Comparison of ENCODE assay signal across 13 cellular contexts in the genomic region with DNA sequence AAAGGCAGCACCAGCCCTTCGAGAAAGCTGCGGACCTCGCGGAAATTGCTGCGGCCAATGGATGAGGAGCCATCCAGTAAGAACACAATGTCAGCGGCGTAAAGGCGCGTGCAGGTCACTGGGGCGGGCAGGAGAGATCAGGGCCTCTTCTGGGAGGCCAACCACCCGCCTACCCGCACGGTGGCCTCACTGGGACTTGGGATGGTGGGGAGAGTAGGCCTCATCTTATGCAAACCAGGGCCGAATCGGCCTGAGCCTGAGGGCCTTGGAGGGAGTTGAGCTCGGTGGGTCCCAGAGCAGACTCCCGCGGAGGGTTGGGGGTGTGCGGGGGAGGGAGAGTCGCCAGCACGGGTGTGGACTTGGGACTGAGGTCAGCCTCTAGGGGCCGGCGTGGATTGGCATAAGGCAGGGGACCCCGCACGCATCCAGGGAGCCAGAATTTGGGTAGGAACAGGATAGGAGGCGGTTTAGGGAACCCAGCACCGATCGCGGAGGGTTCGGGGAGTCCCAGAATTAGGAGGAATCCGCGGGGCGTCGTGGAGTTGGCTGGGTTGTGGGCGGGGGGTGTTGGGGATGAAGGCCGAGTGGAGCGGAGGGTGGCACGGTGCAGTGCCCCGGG. TPM values are rescaled to one million over a fixed set of nuclear protein-coding genes. Genes with fewer than 3 reads are reported as not detected.
DNase-seq lines count a peak whose midpoint lies in the region; ATAC-seq, FAIRE-seq and TF ChIP-seq lines count a peak whose summit lies in the region.
"Had no signal": no experiment of that assay in that cellular context is flagged by ENCODE, and none has a peak within 500 bp of the region (broad histone marks: within the 10 kb centered on the region; RNA-seq: fewer than 3 reads in every experiment).

No MANE protein-coding gene starts in this region.

- H3K9me3 ChIP-seq in HUES48 (ENCODE audit: control insufficient read depth, insufficient read depth, low read length), result no peaks in the 10 kb centered on the region
- H3K9me3 ChIP-seq in H1 (ENCODE audit: insufficient read depth in 2 of 2, low read depth in 1 of 2, low read length in 1 of 2), result no peaks in the 10 kb centered on the region
- no peaks in the 10 kb centered on the region for H3K9me3 ChIP-seq in mucosa of stomach (ENCODE audit: control insufficient read depth, low read length)

- no peak overlapping the region for H3K14ac ChIP-seq in H1 (ENCODE audit: insufficient read length)

- no peaks in the 10 kb centered on the region for H3K79me2 ChIP-seq in H1 (ENCODE audit: control insufficient read depth in 1 of 2, insufficient read depth in 2 of 2, low read length in 2 of 2)

- peak overlapping the region; percentile 60 for H4K8ac ChIP-seq in H1 (ENCODE audit: extremely low read depth, insufficient read depth, low read length)

- peak overlapping the region; percentile 80 for H3K27ac ChIP-seq in HUES48 (ENCODE audit: low read depth, low read length)
- no peak overlapping the region for H3K27ac ChIP-seq in H1 (ENCODE audit: low read depth, low read length)

- H2BK20ac ChIP-seq in H1 (ENCODE audit: low read length), result no peak overlapping the region

- no peak overlapping the region for H3K4ac ChIP-seq in H1 (replicated peaks; ENCODE audit: insufficient read length, low read depth, low read length)

- peak overlapping the region; percentile 45; the same call in 1 of the 2 replicates for H2AFZ ChIP-seq in H1 (ENCODE audit: low read length)

- peak overlapping the region; percentile 69 to 89 for H3K4me2 ChIP-seq in H1 (ENCODE audit: insufficient read depth in 1 of 2, low read depth in 2 of 2, low read length in 2 of 2)

- H4K5ac ChIP-seq in H1 (ENCODE audit: insufficient read length, low read depth, low read length), result no peak overlapping the region

- H3K4me1 ChIP-seq in HUES48 (ENCODE audit: control insufficient read depth, insufficient read depth, low read length) (peaks cover 16% of the 10 kb centered on the region), H1 (replicated peaks in 1 of 4; ENCODE audit: control insufficient read depth in 3 of 4, insufficient read depth in 4 of 4, low read length in 3 of 4) (peaks cover 3 to 18% (median 15%) of the 10 kb centered on the region in 4 experiments; a peak in 6 of 7 replicates), mucosa of stomach (ENCODE audit: control insufficient read depth, insufficient read depth, low read length) (peaks cover 29% of the 10 kb centered on the region)

- TF ChIP-seq CTCF in H1 (IDR thresholded peaks at IDR 0.05; ENCODE audit: control extremely low read depth in 1 of 3, insufficient read depth in 1 of 3, low read depth in 1 of 3, low read length in 3 of 3), result no peak

- H3K27me3 ChIP-seq in HUES48 (ENCODE audit: control insufficient read depth, insufficient read depth, low read length) (peaks cover 8% of the 10 kb centered on the region; the same call in 1 of the 2 replicates), H1 (replicated peaks in 1 of 4; ENCODE audit: control insufficient read depth in 3 of 4, extremely low read depth in 1 of 4, insufficient read depth in 3 of 4, low read length in 3 of 4) (peaks cover 0 to 6% (median 0%) of the 10 kb centered on the region in 4 experiments; a peak in 4 of 7 replicates), mucosa of stomach (ENCODE audit: control insufficient read depth, insufficient read depth, low read length) (peaks cover 27% of the 10 kb centered on the region)

- no peak for ATAC-seq in GM21447 (IDR thresholded peaks at IDR 0.05; ENCODE audit: unreplicated experiment)

- CTCF ChIA-PET in H1 (lab: Charles Lee; ENCODE audit: partially characterized antibody), result interaction anchor here (0.6 kb wide), 1 partner anchor 41 kb away, joined by 3 read pairs; the partner anchor contains the start of gene SLC26A6

- peak overlapping the region; percentile 10; the same call in 1 of the 2 replicates for H2BK5ac ChIP-seq in H1 (ENCODE audit: low read depth, low read length)

- peaks cover 1% of the 10 kb centered on the region; the same call in 1 of the 2 replicates for H3K23me2 ChIP-seq in H1 (ENCODE audit: low read depth, low read length)

- peak; percentile 17 for DNase-seq in A172 (ENCODE audit: low spot score)
- peak in 1 of 2 experiments; percentile 69 for DNase-seq in H1 (ENCODE audit: low read depth in 1 of 2, low spot score in 2 of 2)
- DNase-seq in NCI-H1092 (lab: John Stamatoyannopoulos, UW), result no peak
- DNase-seq in erythroblast (lab: John Stamatoyannopoulos, UW), result no peak
- no peak for DNase-seq in NCI-H1930 (lab: John Stamatoyannopoulos, UW)
- DNase-seq: activated T-cell treated with anti-CD3 and anti-CD28 coated beads, Interleukin-2, amount 50 U/mL, for 4 hours; SHP77; small intestine had no signal

- H3K23ac ChIP-seq in H1 (ENCODE audit: insufficient read length), result no peak overlapping the region

- no peak overlapping the region for H2AK5ac ChIP-seq in H1 (ENCODE audit: low read depth, low read length)

- H2BK12ac ChIP-seq in H1 (ENCODE audit: low read depth, low read length), result peak overlapping the region; percentile 60; the same call in 1 of the 2 replicates

- peaks cover 21% of the 10 kb centered on the region for H3K36me3 ChIP-seq in HUES48 (ENCODE audit: control insufficient read depth, insufficient read depth, low read length)
- H3K36me3 ChIP-seq in H1 (ENCODE audit: control insufficient read depth in 2 of 4, insufficient read depth in 4 of 4, low read length in 3 of 4), result peaks cover 8 to 13% (median 9%) of the 10 kb centered on the region in 4 experiments
- peaks cover 18% of the 10 kb centered on the region for H3K36me3 ChIP-seq in mucosa of stomach (ENCODE audit: control insufficient read depth, insufficient read depth, low read length)

- H3K79me1 ChIP-seq in H1 (ENCODE audit: low read depth, low read length), result no peaks in the 10 kb centered on the region

- H3K4me3 ChIP-seq in HUES48 (ENCODE audit: low read depth, low read length) (peak overlapping the region; percentile 62), H1 (ENCODE audit: extremely low read depth in 1 of 4, insufficient read depth in 2 of 4, low read depth in 3 of 4, low read length in 4 of 4) (peak overlapping the region; percentile 12 to 57 (median 26); a peak in 7 of 8 replicates), mucosa of stomach (ENCODE audit: low read length) (no peak overlapping the region)

- H3K9ac ChIP-seq in HUES48 (ENCODE audit: low read depth, low read length) (peak overlapping the region; percentile 51), H1 (replicated peaks in 1 of 4; ENCODE audit: extremely low read depth in 1 of 4, low read depth in 3 of 4, low read length in 3 of 4) (peak overlapping the region in 3 of 4 experiments; percentile 42 to 71 (median 43); a peak in 4 of 7 replicates), mucosa of stomach (ENCODE audit: low read length) (peak overlapping the region; percentile 50)

- FAIRE-seq in H1 (lab: Jason Lieb, UNC), result no peak
- FAIRE-seq: small intestine had no signal

- POLR2A ChIA-PET in H1 (lab: Charles Lee; ENCODE audit: partially characterized antibody), result interaction anchor here (0.7 to 5.1 kb wide), 8 partner anchors 10 to 68 kb away, joined by 3 to 23 read pairs (median 5); partner anchors contain the start of genes CELSR3, PFKFB4, SLC26A6 and UQCRC1

- peak overlapping the region; percentile 61; the same call in 1 of the 2 replicates for H2BK15ac ChIP-seq in H1 (ENCODE audit: low read length)

- WGBS in H1 (ENCODE audit: extremely low coverage in 1 of 2, insufficient coverage in 1 of 2, insufficient read length in 1 of 2, insufficient replicate concordance in 2 of 2, low coverage in 1 of 2, low lambda C conversion rate in 2 of 2, missing lambda C conversion rate in 1 of 2), 2 experiments, result 53% methylated on average over 39 of the region's 39 CpGs; no CpG with 5 or more reads in 1 of the 2 experiments

- TF ChIP-seq EP300 in H1 (IDR thresholded peaks at IDR 0.05; ENCODE audit: borderline replicate concordance in 1 of 2, low read depth in 2 of 2, low read length in 2 of 2), result no peak

- no peak for TF ChIP-seq RAD21 in H1 (IDR thresholded peaks at IDR 0.05 in 1 of 2, conservative IDR thresholded peaks at IDR 0.05 in 1 of 2; ENCODE audit: low read depth in 2 of 2, low read length in 2 of 2)

- H3K56ac ChIP-seq in H1 (replicated peaks; ENCODE audit: insufficient read length, low read depth, low read length), result no peak overlapping the region

- no peak overlapping the region for H2BK120ac ChIP-seq in H1 (replicated peaks; ENCODE audit: low read depth, low read length)

- peak overlapping the region; percentile 48; the same call in 1 of the 2 replicates for H3K18ac ChIP-seq in H1 (ENCODE audit: extremely low read depth, low read length)

- H4K91ac ChIP-seq in H1 (replicated peaks; ENCODE audit: insufficient read length, low read length), result no peak overlapping the region

- TF ChIP-seq POLR2A in H1 (IDR thresholded peaks at IDR 0.05; ENCODE audit: control extremely low read depth in 1 of 2, low read depth in 2 of 2, low read length in 2 of 2) (no peak; a peak in 2 of 3 replicates), erythroblast (IDR thresholded peaks at IDR 0.05; ENCODE audit: low read length) (no peak)

- H4K20me1 ChIP-seq in H1 (replicated peaks in 1 of 2; ENCODE audit: control insufficient read depth in 1 of 2, insufficient read depth in 2 of 2, low read length in 2 of 2), result peaks cover 0 to 15% of the 10 kb centered on the region in 2 experiments

RNA-seq across cellular contexts. Expression of gene COL7A1, which starts 0.6 kb away (rescaled TPM):
- total RNA-seq in A172 (2014; rRNA removed; shearing (Covaris generic)), result 105 and 128 TPM in 2 replicates
- 7.8 and 10.7 TPM in 2 replicates for total RNA-seq in H1 (2021; fragmentation: NEBNext Ultra II Directional; extraction: Animal tissue kit (Norgen Biotek cat#: 25700))
- polyA plus RNA-seq in H1 (2011; rRNA removed), result 13.9 and 15.6 TPM in 2 replicates
- polyA plus RNA-seq in H1 (2011; cell fraction: cytosol; rRNA removed), result 7.8 TPM
- polyA plus RNA-seq in H1 (2011; cell fraction: nucleus; rRNA removed), result 112 TPM
- 11.1 to 26.5 TPM (median 23.5 TPM) in 4 replicates for polyA plus RNA-seq in H1 (2012, experiment 1 of 2)
- 7.2 TPM for polyA plus RNA-seq in H1 (2012, experiment 2 of 2)
- polyA plus RNA-seq in H1 (2013, experiment 1 of 2), result 4.3 TPM
- polyA plus RNA-seq in H1 (2013, experiment 2 of 2), result 4.5 TPM
- 3.2 and 4.3 TPM in 2 replicates for polyA minus RNA-seq in H1 (2011; rRNA and poly(A)+ RNA removed)
- polyA minus RNA-seq in H1 (2011; cell fraction: cytosol; rRNA and poly(A)+ RNA removed), result 2.4 TPM
- polyA minus RNA-seq in H1 (2011; cell fraction: nucleus; rRNA and poly(A)+ RNA removed), result 16.7 TPM

RNA-seq across cellular contexts. Expression of gene UQCRC1, which starts 14.9 kb away (rescaled TPM):
- 485 and 565 TPM in 2 replicates for total RNA-seq in A172 (2014; rRNA removed; shearing (Covaris generic))
- 310 TPM in 2 replicates for total RNA-seq in H1 (2021; fragmentation: NEBNext Ultra II Directional; extraction: Animal tissue kit (Norgen Biotek cat#: 25700))
- polyA plus RNA-seq in H1 (2011; rRNA removed), result 720 TPM in 2 replicates
- 628 TPM for polyA plus RNA-seq in H1 (2011; cell fraction: cytosol; rRNA removed)
- 930 TPM for polyA plus RNA-seq in H1 (2011; cell fraction: nucleus; rRNA removed)
- 341 to 466 TPM (median 436 TPM) in 4 replicates for polyA plus RNA-seq in H1 (2012, experiment 1 of 2)
- polyA plus RNA-seq in H1 (2012, experiment 2 of 2), result 815 TPM
- 179 TPM for polyA plus RNA-seq in H1 (2013, experiment 1 of 2)
- 164 TPM for polyA plus RNA-seq in H1 (2013, experiment 2 of 2)
- polyA minus RNA-seq in H1 (2011; rRNA and poly(A)+ RNA removed), result 871 and 931 TPM in 2 replicates
- polyA minus RNA-seq in H1 (2011; cell fraction: cytosol; rRNA and poly(A)+ RNA removed), result 323 TPM
- polyA minus RNA-seq in H1 (2011; cell fraction: nucleus; rRNA and poly(A)+ RNA removed), result 283 TPM

RNA-seq across cellular contexts. Expression of gene TMEM89, which starts 27.0 kb away (rescaled TPM):
- total RNA-seq in A172 (2014; rRNA removed; shearing (Covaris generic)), result not detected in 2 replicates
- total RNA-seq in H1 (2021; fragmentation: NEBNext Ultra II Directional; extraction: Animal tissue kit (Norgen Biotek cat#: 25700)), result not detected in 2 replicates
- polyA plus RNA-seq in H1 (2011; rRNA removed), result 0.24 TPM in 1 of 2 replicates, not detected in the other
- polyA plus RNA-seq in H1 (2011; cell fraction: cytosol; rRNA removed), result not detected
- 1.3 TPM for polyA plus RNA-seq in H1 (2011; cell fraction: nucleus; rRNA removed)
- 0.34 to 0.42 TPM in 2 of 4 replicates, not detected in the others for polyA plus RNA-seq in H1 (2012, experiment 1 of 2)
- not detected for polyA plus RNA-seq in H1 (2012, experiment 2 of 2)
- 0.12 TPM for polyA plus RNA-seq in H1 (2013, experiment 1 of 2)
- 0.11 TPM for polyA plus RNA-seq in H1 (2013, experiment 2 of 2)
- polyA minus RNA-seq in H1 (2011; rRNA and poly(A)+ RNA removed), result not detected in 2 replicates
- polyA minus RNA-seq in H1 (2011; cell fraction: cytosol; rRNA and poly(A)+ RNA removed), result not detected
- not detected for polyA minus RNA-seq in H1 (2011; cell fraction: nucleus; rRNA and poly(A)+ RNA removed)
- total RNA-seq: activated T-cell treated with anti-CD3 and anti-CD28 coated beads, Interleukin-2, amount 50 U/mL, for 4 hours; CD8-positive, alpha-beta T cell; glomerular endothelial cell had no signal

RNA-seq across cellular contexts. Expression of gene UCN2, which starts 31.0 kb away (rescaled TPM):
- total RNA-seq in A172 (2014; rRNA removed; shearing (Covaris generic)), result 1.3 and 5.0 TPM in 2 replicates
- not detected in 2 replicates for total RNA-seq in H1 (2021; fragmentation: NEBNext Ultra II Directional; extraction: Animal tissue kit (Norgen Biotek cat#: 25700))
- polyA plus RNA-seq in H1 (2011; rRNA removed), result 0.14 and 0.22 TPM in 2 replicates
- polyA plus RNA-seq in H1 (2011; cell fraction: cytosol; rRNA removed), result 0.16 TPM
- polyA plus RNA-seq in H1 (2011; cell fraction: nucleus; rRNA removed), result 1.9 TPM
- 0.23 to 0.41 TPM (median 0.36 TPM) in 4 replicates for polyA plus RNA-seq in H1 (2012, experiment 1 of 2)
- polyA plus RNA-seq in H1 (2012, experiment 2 of 2), result 0.18 TPM
- 0.10 TPM for polyA plus RNA-seq in H1 (2013, experiment 1 of 2)
- polyA plus RNA-seq in H1 (2013, experiment 2 of 2), result 0.11 TPM
- 0.15 and 0.47 TPM in 2 replicates for polyA minus RNA-seq in H1 (2011; rRNA and poly(A)+ RNA removed)
- polyA minus RNA-seq in H1 (2011; cell fraction: cytosol; rRNA and poly(A)+ RNA removed), result not detected
- polyA minus RNA-seq in H1 (2011; cell fraction: nucleus; rRNA and poly(A)+ RNA removed), result 0.90 TPM
- total RNA-seq: CD8-positive, alpha-beta T cell had no signal

RNA-seq across cellular contexts. Expression of gene PFKFB4, which starts 37.9 kb away (rescaled TPM):
- 7.6 and 8.4 TPM in 2 replicates for total RNA-seq in A172 (2014; rRNA removed; shearing (Covaris generic))
- total RNA-seq in H1 (2021; fragmentation: NEBNext Ultra II Directional; extraction: Animal tissue kit (Norgen Biotek cat#: 25700)), result 10.7 and 11.3 TPM in 2 replicates
- 20.1 and 20.3 TPM in 2 replicates for polyA plus RNA-seq in H1 (2011; rRNA removed)
- polyA plus RNA-seq in H1 (2011; cell fraction: cytosol; rRNA removed), result 21.1 TPM
- polyA plus RNA-seq in H1 (2011; cell fraction: nucleus; rRNA removed), result 47.8 TPM
- polyA plus RNA-seq in H1 (2012, experiment 1 of 2), result 10.5 to 17.4 TPM (median 13.7 TPM) in 4 replicates
- polyA plus RNA-seq in H1 (2012, experiment 2 of 2), result 11.5 TPM
- 7.8 TPM for polyA plus RNA-seq in H1 (2013, experiment 1 of 2)
- polyA plus RNA-seq in H1 (2013, experiment 2 of 2), result 7.2 TPM
- polyA minus RNA-seq in H1 (2011; rRNA and poly(A)+ RNA removed), result 17.4 and 24.1 TPM in 2 replicates
- 13.2 TPM for polyA minus RNA-seq in H1 (2011; cell fraction: cytosol; rRNA and poly(A)+ RNA removed)
- 16.4 TPM for polyA minus RNA-seq in H1 (2011; cell fraction: nucleus; rRNA and poly(A)+ RNA removed)
